In genomic region chr2:21055879-21056790, GRCh38 we compare ENCODE assay signal across 25 cellular contexts. TPM values are rescaled to one million over a fixed set of nuclear protein-coding genes. Genes with fewer than 3 reads are reported as not detected.
"Had no signal": no experiment of that assay in that cellular context is flagged by ENCODE, and none has a peak within 500 bp of the region (broad histone marks: within the 10 kb centered on the region; RNA-seq: fewer than 3 reads in every experiment).

No MANE protein-coding gene starts in this region.

- H3K27ac Mint-ChIP-seq: activated B cell treated with CpG ODN at 0.5 μM for 24 hours; activated CD8-positive, alpha-beta T cell treated with anti-CD3 and anti-CD28 coated beads for 36 hours; activated T-helper 17 cell treated with anti-CD3 and anti-CD28 coated beads, Interleukin-2, amount 50 U/mL, for 72 hours; natural killer cell had no signal

- H3K36me3 ChIP-seq: brain microvascular endothelial cell, heart left ventricle, left lung, lower lobe of right lung, spleen, suprapubic skin, tibial artery had no signal

- H3K4me1 Mint-ChIP-seq: activated B cell treated with CpG ODN at 0.5 μM for 24 hours; activated T-helper 17 cell treated with anti-CD3 and anti-CD28 coated beads, Interleukin-2, amount 50 U/mL, for 72 hours; natural killer cell had no signal

- H3K9me3 ChIP-seq: heart left ventricle, left lung, lower lobe of right lung, spleen, suprapubic skin, tibial artery had no signal

- DNase-seq: activated B cell treated with CpG ODN at 0.5 μM for 24 hours; activated CD4-positive, alpha-beta T cell treated with anti-CD3 and anti-CD28 coated beads, Interleukin-2, amount 50 U/mL, for 1 hour; activated CD8-positive, alpha-beta T cell treated with anti-CD3 and anti-CD28 coated beads for 36 hours; activated gamma-delta T cell treated with Interleukin-2 at 50 U/mL for 16 hours; activated naive CD4-positive, alpha-beta T cell treated with anti-CD3 and anti-CD28 coated beads, Interleukin-2, amount 50 U/mL, for 16 hours; activated T-cell treated with anti-CD3 and anti-CD28 coated beads, Interleukin-2, amount 50 U/mL, for 4 hours; amniotic stem cell; brain microvascular endothelial cell; caudate nucleus; foreskin fibroblast; heart left ventricle; kidney glomerular epithelial cell; left lung; lower lobe of right lung; mesenchymal stem cell; natural killer cell; right cardiac atrium; spleen; stimulated activated naive CD4-positive, alpha-beta T cell; T1000; tibial artery had no signal

- H3K4me1 ChIP-seq: heart left ventricle, left lung, lower lobe of right lung, suprapubic skin had no signal

- ATAC-seq: activated CD8-positive, alpha-beta T cell treated with anti-CD3 and anti-CD28 coated beads for 36 hours; activated T-cell treated with anti-CD3 and anti-CD28 coated beads, Interleukin-2, amount 50 U/mL, for 4 hours; activated T-helper 17 cell treated with anti-CD3 and anti-CD28 coated beads, Interleukin-2, amount 50 U/mL, for 72 hours; esophagus mucosa; heart left ventricle; left lung; lower lobe of right lung; natural killer cell; right cardiac atrium had no signal

- H3K36me3 Mint-ChIP-seq: natural killer cell had no signal

- H3K27ac ChIP-seq: brain microvascular endothelial cell, heart left ventricle, left lung, lower lobe of right lung, suprapubic skin, tibial artery had no signal

- H3K4me3 Mint-ChIP-seq: activated B cell treated with CpG ODN at 0.5 μM for 24 hours; activated CD8-positive, alpha-beta T cell treated with anti-CD3 and anti-CD28 coated beads for 36 hours; activated T-cell treated with anti-CD3 and anti-CD28 coated beads, Interleukin-2, amount 50 U/mL, for 4 hours; activated T-helper 17 cell treated with anti-CD3 and anti-CD28 coated beads, Interleukin-2, amount 50 U/mL, for 72 hours; natural killer cell had no signal

- H3K4me3 ChIP-seq: heart left ventricle, left lung, lower lobe of right lung, spleen, suprapubic skin, tibial artery had no signal

- H3K27me3 ChIP-seq: brain microvascular endothelial cell, left lung, spleen, suprapubic skin, tibial artery had no signal

- H3K9me3 Mint-ChIP-seq: activated B cell treated with CpG ODN at 0.5 μM for 24 hours; activated CD8-positive, alpha-beta T cell treated with anti-CD3 and anti-CD28 coated beads for 36 hours; activated T-cell treated with anti-CD3 and anti-CD28 coated beads, Interleukin-2, amount 50 U/mL, for 4 hours; activated T-helper 17 cell treated with anti-CD3 and anti-CD28 coated beads, Interleukin-2, amount 50 U/mL, for 72 hours had no signal

RNA-seq across cellular contexts. Expression of gene APOB, which starts 12.3 kb away (rescaled TPM):
- total RNA-seq: activated B cell treated with CpG ODN at 0.5 μM for 24 hours; activated CD8-positive, alpha-beta T cell treated with anti-CD3 and anti-CD28 coated beads for 36 hours; activated T-helper 17 cell treated with anti-CD3 and anti-CD28 coated beads, Interleukin-2, amount 50 U/mL, for 72 hours; mononuclear cell; natural killer cell had no signal
